ENCODE assay signal across 1 cellular context in genomic region chr1:27360159-27361043, GRCh38.
TF ChIP-seq lines count a peak whose summit lies in the region.

No MANE protein-coding gene starts in this region.

TF ChIP-seq in GM12878, 131 proteins besides CTCF, POLR2A, EP300 and RAD21:
- TF ChIP-seq FOXM1 (IDR thresholded peaks at IDR 0.05; ENCODE audit: low read depth, low read length): no peak
- TF ChIP-seq BHLHE40 (IDR thresholded peaks at IDR 0.05; ENCODE audit: borderline replicate concordance in 1 of 2, low read depth in 2 of 2, low read length in 1 of 2): 0 out of 4 replicates have a peak, but pooled peaks of 1 of the 2 experiments have one; percentile 8
- peak; percentile 67; the same call in 1 of the 2 replicates for TF ChIP-seq IKZF1 (conservative IDR thresholded peaks at IDR 0.05)
- TF ChIP-seq IKZF2 (IDR thresholded peaks at IDR 0.05): peak; percentile 42; a peak in 2 of 4 replicates
- TF ChIP-seq BACH1 (IDR thresholded peaks at IDR 0.05; ENCODE audit: borderline replicate concordance): peak; percentile 45; the same call in 1 of the 2 replicates
- TF ChIP-seq ZNF592 (IDR thresholded peaks at IDR 0.05): no peak
- TF ChIP-seq PAX5 (IDR thresholded peaks at IDR 0.05; ENCODE audit: borderline replicate concordance, low read depth, low read length): peak; percentile 71; the same call in 1 of the 2 replicates
- TF ChIP-seq SPI1 (IDR thresholded peaks at IDR 0.05; ENCODE audit: borderline replicate concordance, insufficient read depth, low read depth, low read length): 0 out of 2 replicates have a peak, but pooled peaks have one; percentile 17
- TF ChIP-seq SIX5 (IDR thresholded peaks at IDR 0.05; ENCODE audit: low read depth, low read length, severe bottlenecking): no peak
- TF ChIP-seq DPF2 (IDR thresholded peaks at IDR 0.05): 0 out of 2 replicates have a peak, but pooled peaks have one; percentile 9
- TF ChIP-seq BRCA1 (IDR thresholded peaks at IDR 0.05; ENCODE audit: low read depth, low read length): no peak
- TF ChIP-seq MLLT1 (IDR thresholded peaks at IDR 0.05): peak; percentile 75; the same call in 1 of the 2 replicates
- TF ChIP-seq MEF2B (IDR thresholded peaks at IDR 0.05; ENCODE audit: partially characterized antibody, poor library complexity, severe bottlenecking): peak; percentile 48
- no peak for TF ChIP-seq TARDBP (IDR thresholded peaks at IDR 0.05; ENCODE audit: borderline replicate concordance)
- TF ChIP-seq ATF7 (IDR thresholded peaks at IDR 0.05; ENCODE audit: low read depth): peak; percentile 25; the same call in 1 of the 2 replicates
- TF ChIP-seq EGR1 (IDR thresholded peaks at IDR 0.05; ENCODE audit: borderline replicate concordance in 1 of 2, low read depth in 2 of 2, low read length in 2 of 2): no peak
- TF ChIP-seq E2F8 (IDR thresholded peaks at IDR 0.05; ENCODE audit: low read depth, partially characterized antibody): no peak
